ENCODE assay signal across 16 cellular contexts in genomic region chr4:188819243-188819642, GRCh38.
"Had no signal": no experiment of that assay in that cellular context is flagged by ENCODE, and none has a peak within 500 bp of the region (broad histone marks: within the 10 kb centered on the region; RNA-seq: fewer than 3 reads in every experiment).

No MANE protein-coding gene starts in this region.

- H3K27ac Mint-ChIP-seq: dendritic cell treated with granulocyte-macrophage colony-stimulating factor and Interleukin-4, amounts not matched to agents 40 ng/mL and 50 ng/mL, for 4 days; effector memory CD8-positive, alpha-beta T cell; naive thymus-derived CD4-positive, alpha-beta T cell had no signal

- H3K27me3 Mint-ChIP-seq: dendritic cell treated with granulocyte-macrophage colony-stimulating factor and Interleukin-4, amounts not matched to agents 40 ng/mL and 50 ng/mL, for 4 days; effector memory CD8-positive, alpha-beta T cell; naive thymus-derived CD4-positive, alpha-beta T cell had no signal

- H3K4me3 Mint-ChIP-seq: dendritic cell treated with granulocyte-macrophage colony-stimulating factor and Interleukin-4, amounts not matched to agents 40 ng/mL and 50 ng/mL, for 4 days; effector memory CD8-positive, alpha-beta T cell; naive thymus-derived CD4-positive, alpha-beta T cell; neural crest cell had no signal

- H3K4me3 ChIP-seq: esophagus muscularis mucosa, hepatocyte, ovary, right atrium auricular region, sigmoid colon, stomach, thoracic aorta, transverse colon had no signal

- ATAC-seq: effector memory CD8-positive, alpha-beta T cell; naive thymus-derived CD4-positive, alpha-beta T cell had no signal

- DNase-seq: effector memory CD8-positive, alpha-beta T cell; naive thymus-derived CD4-positive, alpha-beta T cell; ovary; sigmoid colon; small intestine; stimulated activated CD4-positive, alpha-beta T cell treated with anti-CD3 and anti-CD28 coated beads, Interleukin-12 subunit alpha, Interleukin-12 subunit beta, amount 100 ng/mL, for 4 hours; stimulated activated naive CD4-positive, alpha-beta T cell; stomach; substantia nigra; transverse colon had no signal

- H3K9me3 Mint-ChIP-seq: dendritic cell treated with granulocyte-macrophage colony-stimulating factor and Interleukin-4, amounts not matched to agents 40 ng/mL and 50 ng/mL, for 4 days; neural crest cell had no signal

- H3K4me1 Mint-ChIP-seq: naive thymus-derived CD4-positive, alpha-beta T cell; neural crest cell had no signal

- H3K36me3 Mint-ChIP-seq: naive thymus-derived CD4-positive, alpha-beta T cell had no signal
